In the genomic region with DNA sequence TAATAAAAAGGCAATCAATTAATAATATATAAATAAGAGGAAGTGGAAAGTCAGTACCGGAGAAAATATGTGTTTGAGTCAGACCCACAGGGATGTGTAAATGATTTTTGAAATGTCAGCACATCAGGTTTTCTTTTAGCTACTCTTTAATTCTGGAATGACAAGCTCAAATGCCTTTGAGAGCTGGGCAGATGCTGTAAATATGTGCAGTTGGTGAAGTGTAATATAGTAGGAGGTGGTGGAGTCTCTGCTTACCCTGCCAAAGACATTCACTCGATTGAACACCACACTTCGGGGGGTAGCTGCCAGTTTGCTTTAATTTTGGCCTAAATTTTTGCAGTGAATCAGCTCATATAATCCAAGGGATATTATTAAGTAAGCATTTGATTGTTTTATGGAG, we compare ENCODE assay signal across 21 cellular contexts.
DNase-seq lines count a peak whose midpoint lies in the region; ATAC-seq, FAIRE-seq and TF ChIP-seq lines count a peak whose summit lies in the region.
"Had no signal": no experiment of that assay in that cellular context is flagged by ENCODE, and none has a peak within 500 bp of the region (broad histone marks: within the 10 kb centered on the region; RNA-seq: fewer than 3 reads in every experiment).

No MANE protein-coding gene starts in this region.

- FAIRE-seq in HepG2 (lab: Jason Lieb, UNC) = no peak
- FAIRE-seq: frontal cortex, H1 had no signal

- no peak for ATAC-seq in GM23338
- no peak for ATAC-seq in HepG2
- ATAC-seq: activated CD4-positive, CD25-positive, alpha-beta regulatory T cell treated with anti-CD3 and anti-CD28 coated beads, Interleukin-2, amount 50 U/mL, for 24 hours; activated T-helper 17 cell treated with anti-CD3 and anti-CD28 coated beads, Interleukin-2, amount 50 U/mL, for 72 hours; stimulated activated memory B cell treated with anti-CD40 and anti-IgM and Interleukin-4, amounts not matched to agents 10 μg/mL and 1 μg/mL and 100 μg/mL, for 72 hours had no signal

- intact Hi-C loops in dendritic cell treated with granulocyte-macrophage colony-stimulating factor and Interleukin-4, amounts not matched to agents 40 ng/mL and 50 ng/mL, for 4 days (cut with micrococcal nuclease) = loop anchor here (5.0 kb wide), 1 partner anchor 40 kb away; no protein-coding TSS in a partner anchor
- intact Hi-C loops in HepG2 (cut with micrococcal nuclease; ENCODE audit: unreplicated experiment) = no loop called here

- no peak overlapping the region for H3K4me3 Mint-ChIP-seq in GM23338
- no peak overlapping the region for H3K4me3 Mint-ChIP-seq in dendritic cell treated with granulocyte-macrophage colony-stimulating factor and Interleukin-4, amounts not matched to agents 40 ng/mL and 50 ng/mL, for 4 days
- H3K4me3 Mint-ChIP-seq: activated T-helper 17 cell treated with anti-CD3 and anti-CD28 coated beads, Interleukin-2, amount 50 U/mL, for 72 hours; CD14-positive monocyte; stimulated activated memory B cell treated with anti-CD40 and anti-IgM and Interleukin-4, amounts not matched to agents 10 μg/mL and 1 μg/mL and 100 μg/mL, for 72 hours had no signal

- WGBS in mesenchymal stem cell = 96% methylated on average over 3 of the region's 3 CpGs
- WGBS in mesendoderm (ENCODE audit: extremely low coverage, insufficient coverage, low lambda C conversion rate) = no CpG with 5 or more reads among the region's 3 CpGs
- WGBS in HepG2 (ENCODE audit: low lambda C conversion rate) = 97% methylated on average over 3 of the region's 3 CpGs

- H2AK5ac ChIP-seq in mesenchymal stem cell (ENCODE audit: low read length, severe bottlenecking) = no peak overlapping the region
- H2AK5ac ChIP-seq in mesendoderm (ENCODE audit: low read length) = no peak overlapping the region

- no peak for TF ChIP-seq POLR2A in HepG2 (IDR thresholded peaks at IDR 0.05; ENCODE audit: insufficient read depth in 1 of 2, low read depth in 2 of 2, low read length in 2 of 2)

- no peak overlapping the region for H3K4me2 ChIP-seq in GM23338
- peak overlapping the region; percentile 28 for H3K4me2 ChIP-seq in mesenchymal stem cell (ENCODE audit: low read length, poor library complexity, severe bottlenecking)
- H3K4me2 ChIP-seq in mesendoderm (ENCODE audit: low read length) = no peak overlapping the region
- no peak overlapping the region for H3K4me2 ChIP-seq in HepG2 (ENCODE audit: low read depth, low read length)

- H3K14ac ChIP-seq in mesenchymal stem cell (ENCODE audit: low read length in 2 of 2) = no peak overlapping the region

- no peak for TF ChIP-seq RAD21 in HepG2 (CRISPR knock-in tag; IDR thresholded peaks at IDR 0.05)

- POLR2A ChIA-PET in HepG2 (lab: Yijun Ruan, JAX) = no interaction called here

- H2BK120ac ChIP-seq in mesenchymal stem cell (ENCODE audit: low read depth, low read length) = no peak overlapping the region
- no peak overlapping the region for H2BK120ac ChIP-seq in mesendoderm (ENCODE audit: low read depth, low read length)

- in situ Hi-C loops in HepG2 (cut with HindIII; ENCODE audit: extremely low pct_ligation_motif_present, low pct_unique_long_range_greater_than_20kb) = no loop called here

- H4K5ac ChIP-seq in mesendoderm (ENCODE audit: low read length) = no peak overlapping the region

- H2AFZ ChIP-seq in GM23338 (no peak overlapping the region), mesenchymal stem cell (ENCODE audit: low read depth, low read length) (no peak overlapping the region), HepG2 (ENCODE audit: low read length) (no peak overlapping the region)

- no peak for TF ChIP-seq EP300 in HepG2 (IDR thresholded peaks at IDR 0.05; ENCODE audit: low read depth in 2 of 2, low read length in 2 of 2)
- TF ChIP-seq EP300 in HepG2 (CRISPR knock-in tag; IDR thresholded peaks at IDR 0.05; ENCODE audit: borderline replicate concordance) = no peak

- H3K4me3 ChIP-seq in GM23338 (no peak overlapping the region), mesenchymal stem cell (ENCODE audit: insufficient read depth in 1 of 2, low read depth in 1 of 2, low read length in 2 of 2) (no peak overlapping the region), mesendoderm (ENCODE audit: low read length) (no peak overlapping the region), HepG2 (replicated peaks in 1 of 3; ENCODE audit: insufficient read depth in 1 of 3, low read depth in 2 of 3, low read length in 3 of 3) (no peak overlapping the region), SJCRH30 (no peak overlapping the region)
- H3K4me3 ChIP-seq: colonic mucosa, SJSA1, transverse colon had no signal

- peaks cover 19% of the 10 kb centered on the region for H3K4me1 ChIP-seq in GM23338 (ENCODE audit: insufficient read depth)
- peaks cover 2% of the 10 kb centered on the region for H3K4me1 ChIP-seq in mesenchymal stem cell (ENCODE audit: control insufficient read depth, insufficient read depth, low read depth, low read length)
- no peaks in the 10 kb centered on the region for H3K4me1 ChIP-seq in mesendoderm (ENCODE audit: control insufficient read depth, low read depth, low read length)
- H3K4me1 ChIP-seq in HepG2 (ENCODE audit: insufficient read depth, low read length) = peaks cover 14% of the 10 kb centered on the region
- peaks cover 4% of the 10 kb centered on the region; the same call in 1 of the 2 replicates for H3K4me1 ChIP-seq in SJCRH30
- H3K4me1 ChIP-seq: colonic mucosa, SJSA1 had no signal

- H3K79me2 ChIP-seq in GM23338 (replicated peaks; ENCODE audit: insufficient read depth) = peaks cover 97% of the 10 kb centered on the region
- peaks cover 5% of the 10 kb centered on the region for H3K79me2 ChIP-seq in mesendoderm (ENCODE audit: control insufficient read depth, insufficient read depth, low read length)
- peaks cover 2% of the 10 kb centered on the region for H3K79me2 ChIP-seq in HepG2 (ENCODE audit: insufficient read depth, low read length)

- no peak overlapping the region for H3K27ac ChIP-seq in GM23338 (ENCODE audit: low read depth)
- H3K27ac ChIP-seq in mesenchymal stem cell (ENCODE audit: low read length, poor library complexity, severe bottlenecking) = peak overlapping the region; percentile 97
- H3K27ac ChIP-seq in mesendoderm (ENCODE audit: low read depth, low read length) = no peak overlapping the region
- no peak overlapping the region for H3K27ac ChIP-seq in HepG2 (ENCODE audit: extremely low read length, insufficient read depth, low read length)
- no peak overlapping the region for H3K27ac ChIP-seq in SJCRH30
- H3K27ac ChIP-seq: colonic mucosa, SJSA1, transverse colon had no signal

- peak overlapping the region; percentile 63; the same call in 1 of the 2 replicates for H3K27ac Mint-ChIP-seq in GM23338
- peak overlapping the region; percentile 58 for H3K27ac Mint-ChIP-seq in dendritic cell treated with granulocyte-macrophage colony-stimulating factor and Interleukin-4, amounts not matched to agents 40 ng/mL and 50 ng/mL, for 4 days
- H3K27ac Mint-ChIP-seq: activated T-helper 17 cell treated with anti-CD3 and anti-CD28 coated beads, Interleukin-2, amount 50 U/mL, for 72 hours; CD14-positive monocyte; stimulated activated memory B cell treated with anti-CD40 and anti-IgM and Interleukin-4, amounts not matched to agents 10 μg/mL and 1 μg/mL and 100 μg/mL, for 72 hours had no signal

- H3K4me1 Mint-ChIP-seq in GM23338 = peaks cover 47% of the 10 kb centered on the region
- H3K4me1 Mint-ChIP-seq in dendritic cell treated with granulocyte-macrophage colony-stimulating factor and Interleukin-4, amounts not matched to agents 40 ng/mL and 50 ng/mL, for 4 days (ENCODE audit: low read depth) = peaks cover 16% of the 10 kb centered on the region
- H3K4me1 Mint-ChIP-seq: activated T-helper 17 cell treated with anti-CD3 and anti-CD28 coated beads, Interleukin-2, amount 50 U/mL, for 72 hours; CD14-positive monocyte; stimulated activated memory B cell treated with anti-CD40 and anti-IgM and Interleukin-4, amounts not matched to agents 10 μg/mL and 1 μg/mL and 100 μg/mL, for 72 hours had no signal

- no peak overlapping the region for H3K56ac ChIP-seq in mesendoderm (ENCODE audit: low read length)

- H2BK5ac ChIP-seq in mesenchymal stem cell (ENCODE audit: low read depth, low read length, poor library complexity, severe bottlenecking) (no peak overlapping the region), mesendoderm (ENCODE audit: low read length) (no peak overlapping the region)

- no peak overlapping the region for H4K91ac ChIP-seq in mesenchymal stem cell (ENCODE audit: low read length)

- no peaks in the 10 kb centered on the region for H3K9me2 ChIP-seq in GM23338 (ENCODE audit: insufficient read depth)

- H3K27me3 Mint-ChIP-seq in GM23338 (ENCODE audit: insufficient read depth, low read depth, poor library complexity) = no peaks in the 10 kb centered on the region
- no peaks in the 10 kb centered on the region for H3K27me3 Mint-ChIP-seq in dendritic cell treated with granulocyte-macrophage colony-stimulating factor and Interleukin-4, amounts not matched to agents 40 ng/mL and 50 ng/mL, for 4 days
- H3K27me3 Mint-ChIP-seq: activated T-helper 17 cell treated with anti-CD3 and anti-CD28 coated beads, Interleukin-2, amount 50 U/mL, for 72 hours; stimulated activated memory B cell treated with anti-CD40 and anti-IgM and Interleukin-4, amounts not matched to agents 10 μg/mL and 1 μg/mL and 100 μg/mL, for 72 hours had no signal

- H3K23ac ChIP-seq in mesenchymal stem cell (ENCODE audit: low read length in 2 of 2) = no peak overlapping the region
- no peak overlapping the region for H3K23ac ChIP-seq in mesendoderm (ENCODE audit: low read length)

- H3K27me3 ChIP-seq in GM23338 (ENCODE audit: insufficient read depth) (no peaks in the 10 kb centered on the region), mesenchymal stem cell (ENCODE audit: control insufficient read depth in 1 of 2, insufficient read depth in 1 of 2, low read length in 2 of 2) (no peaks in the 10 kb centered on the region), mesendoderm (ENCODE audit: insufficient read depth, low read length, poor library complexity) (no peaks in the 10 kb centered on the region), HepG2 (ENCODE audit: control insufficient read depth in 1 of 2, insufficient read depth in 2 of 2, low read length in 2 of 2) (no peaks in the 10 kb centered on the region), SJCRH30 (no peaks in the 10 kb centered on the region)
- H3K27me3 ChIP-seq: colonic mucosa, SJSA1, transverse colon had no signal

- no peaks in the 10 kb centered on the region for H3K9me3 ChIP-seq in mesenchymal stem cell (ENCODE audit: control insufficient read depth, low read length)
- H3K9me3 ChIP-seq in HepG2 (ENCODE audit: low read length) = no peaks in the 10 kb centered on the region
- no peaks in the 10 kb centered on the region; the same call in 1 of the 2 replicates for H3K9me3 ChIP-seq in SJCRH30 (replicated peaks)
- H3K9me3 ChIP-seq: colonic mucosa, SJSA1, transverse colon had no signal

- H3K36me3 ChIP-seq in GM23338 (ENCODE audit: insufficient read depth) = no peaks in the 10 kb centered on the region
- H3K36me3 ChIP-seq in mesenchymal stem cell (ENCODE audit: control insufficient read depth in 1 of 2, insufficient read depth in 2 of 2, low read depth in 1 of 2, low read length in 2 of 2) = no peaks in the 10 kb centered on the region
- no peaks in the 10 kb centered on the region for H3K36me3 ChIP-seq in mesendoderm (ENCODE audit: control insufficient read depth, insufficient read depth, low read length)
- H3K36me3 ChIP-seq in HepG2 (replicated peaks in 1 of 2; ENCODE audit: control insufficient read depth in 1 of 2, insufficient read depth in 2 of 2, low read length in 2 of 2) = no peaks in the 10 kb centered on the region
- H3K36me3 ChIP-seq in SJCRH30 = no peaks in the 10 kb centered on the region
- H3K36me3 ChIP-seq: colonic mucosa, SJSA1, transverse colon had no signal

- H3K36me3 Mint-ChIP-seq in GM23338 (ENCODE audit: low read depth) = no peaks in the 10 kb centered on the region; the same call in 2 of the 3 replicates
- no peaks in the 10 kb centered on the region for H3K36me3 Mint-ChIP-seq in dendritic cell treated with granulocyte-macrophage colony-stimulating factor and Interleukin-4, amounts not matched to agents 40 ng/mL and 50 ng/mL, for 4 days (ENCODE audit: low read depth)
- H3K36me3 Mint-ChIP-seq: CD14-positive monocyte; stimulated activated memory B cell treated with anti-CD40 and anti-IgM and Interleukin-4, amounts not matched to agents 10 μg/mL and 1 μg/mL and 100 μg/mL, for 72 hours had no signal

- DNase-seq in Ammon's horn (ENCODE audit: low spot score) = peak; percentile 48
- DNase-seq in GM23338 (ENCODE audit: low spot score) = no peak
- no peak for DNase-seq in mesenchymal stem cell
- DNase-seq in activated CD4-positive, CD25-positive, alpha-beta regulatory T cell (lab: John Stamatoyannopoulos, UW) = no peak
- no peak for DNase-seq in mesendoderm
- DNase-seq in HepG2 (ENCODE audit: low spot score) = no peak
- DNase-seq in SJCRH30 = no peak
- DNase-seq: amniotic stem cell, colonic mucosa, NCI-H1048, NCI-H345, T-helper 9 cell, transverse colon had no signal

- TF ChIP-seq CTCF in GM23338 (conservative IDR thresholded peaks at IDR 0.05; ENCODE audit: low read depth in 2 of 2) = no peak
- no peak for TF ChIP-seq CTCF in HepG2 (CRISPR knock-in tag; IDR thresholded peaks at IDR 0.05)

- no TSS peak for BruUV-seq in HepG2 (replicated peaks; lab: Mats Ljungman, UMichigan)

- H3K4ac ChIP-seq in mesenchymal stem cell (ENCODE audit: low read depth in 1 of 2, low read length in 2 of 2) (no peak overlapping the region), mesendoderm (ENCODE audit: low read depth, low read length) (no peak overlapping the region)

- H4K8ac ChIP-seq in mesenchymal stem cell (ENCODE audit: low read length) (no peak overlapping the region), mesendoderm (ENCODE audit: low read depth, low read length) (no peak overlapping the region)

- H2BK15ac ChIP-seq in mesenchymal stem cell (ENCODE audit: low read depth, poor library complexity, severe bottlenecking) (no peak overlapping the region), mesendoderm (replicated peaks; ENCODE audit: low read depth) (no peak overlapping the region)

- H3K9ac ChIP-seq in mesenchymal stem cell (ENCODE audit: low read length) = peak overlapping the region; percentile 59
- H3K9ac ChIP-seq in mesendoderm (ENCODE audit: low read length) = no peak overlapping the region
- no peak overlapping the region for H3K9ac ChIP-seq in HepG2 (ENCODE audit: insufficient read depth, low read depth, low read length)

- H4K20me1 ChIP-seq in GM23338 (replicated peaks; ENCODE audit: insufficient read depth) (peaks cover 4% of the 10 kb centered on the region; the same call in 1 of the 2 replicates), HepG2 (ENCODE audit: insufficient read depth, low read length) (no peaks in the 10 kb centered on the region)

- H3K18ac ChIP-seq in mesenchymal stem cell (ENCODE audit: low read depth in 1 of 2, low read length in 2 of 2) (peak overlapping the region in 1 of 2 experiments; percentile 43), mesendoderm (ENCODE audit: low read length) (no peak overlapping the region)

- H3K9me3 Mint-ChIP-seq in GM23338 = no peaks in the 10 kb centered on the region
- peaks cover 9% of the 10 kb centered on the region for H3K9me3 Mint-ChIP-seq in dendritic cell treated with granulocyte-macrophage colony-stimulating factor and Interleukin-4, amounts not matched to agents 40 ng/mL and 50 ng/mL, for 4 days
- H3K9me3 Mint-ChIP-seq: activated T-helper 17 cell treated with anti-CD3 and anti-CD28 coated beads, Interleukin-2, amount 50 U/mL, for 72 hours; CD14-positive monocyte; stimulated activated memory B cell treated with anti-CD40 and anti-IgM and Interleukin-4, amounts not matched to agents 10 μg/mL and 1 μg/mL and 100 μg/mL, for 72 hours had no signal

- CTCF ChIA-PET in HepG2 (lab: Yijun Ruan, JAX; ENCODE audit: low intra/inter-chr PET ratio, low total read pairs) = no interaction called here

- H2BK12ac ChIP-seq in mesenchymal stem cell (ENCODE audit: low read length in 2 of 2) = no peak overlapping the region

- H3K79me1 ChIP-seq in mesenchymal stem cell (replicated peaks; ENCODE audit: low read length, poor library complexity, severe bottlenecking) (peaks cover 8% of the 10 kb centered on the region), mesendoderm (ENCODE audit: low read length) (peaks cover 2% of the 10 kb centered on the region)

- no peaks in the 10 kb centered on the region for H3F3A ChIP-seq in GM23338 (replicated peaks; ENCODE audit: low read depth)
